In the genomic region with DNA sequence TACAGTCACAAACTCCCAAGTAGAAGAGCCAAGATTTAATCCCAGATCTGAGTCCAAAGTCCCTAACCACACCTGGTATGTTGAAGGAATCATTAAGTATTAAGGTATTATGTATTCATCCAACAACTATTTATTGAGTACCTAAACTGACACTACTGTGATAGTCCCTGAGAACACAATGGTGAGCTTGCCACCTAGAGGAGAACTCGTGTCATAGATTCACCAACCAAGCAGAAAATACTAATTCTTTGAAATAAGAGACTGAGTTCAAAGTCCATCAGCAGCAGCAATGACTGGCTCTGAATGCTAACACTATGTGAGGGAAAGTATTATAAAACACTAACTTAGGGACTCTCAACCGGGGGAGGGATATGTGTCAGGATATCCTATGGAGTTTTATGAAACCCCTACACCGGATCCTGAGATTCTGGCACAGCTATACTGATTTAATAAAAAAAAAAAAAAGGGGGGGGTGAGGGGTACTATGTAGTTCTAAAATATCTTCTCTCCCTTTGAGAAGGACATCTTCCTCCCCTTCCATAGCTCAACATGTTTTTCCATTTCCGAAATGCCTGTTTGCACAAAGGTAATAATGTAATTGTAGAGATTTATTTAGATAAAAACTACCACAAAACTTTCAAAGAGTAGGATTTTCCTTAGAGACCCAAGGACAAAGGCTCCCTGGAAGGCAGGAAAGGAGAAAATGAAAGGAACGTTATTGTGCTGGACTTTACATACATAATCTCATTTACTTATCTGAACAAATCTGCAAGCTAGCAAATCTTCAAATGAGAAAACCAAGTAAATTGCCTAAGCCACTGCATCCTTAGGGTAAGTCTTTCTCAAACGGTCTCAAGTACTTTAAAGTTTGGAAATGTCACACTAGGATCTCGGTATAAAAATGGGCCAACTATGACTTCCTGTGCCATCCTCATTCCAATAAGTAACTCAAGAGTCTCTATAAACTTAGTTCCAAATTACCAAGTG, we compare ENCODE assay signal across 1 cellular context.
TF ChIP-seq lines count a peak whose summit lies in the region.

No MANE protein-coding gene starts in this region.

TF ChIP-seq in K562, 482 proteins besides CTCF, POLR2A, EP300 and RAD21 (continued from another document):
- TF ChIP-seq, protein P1, sequence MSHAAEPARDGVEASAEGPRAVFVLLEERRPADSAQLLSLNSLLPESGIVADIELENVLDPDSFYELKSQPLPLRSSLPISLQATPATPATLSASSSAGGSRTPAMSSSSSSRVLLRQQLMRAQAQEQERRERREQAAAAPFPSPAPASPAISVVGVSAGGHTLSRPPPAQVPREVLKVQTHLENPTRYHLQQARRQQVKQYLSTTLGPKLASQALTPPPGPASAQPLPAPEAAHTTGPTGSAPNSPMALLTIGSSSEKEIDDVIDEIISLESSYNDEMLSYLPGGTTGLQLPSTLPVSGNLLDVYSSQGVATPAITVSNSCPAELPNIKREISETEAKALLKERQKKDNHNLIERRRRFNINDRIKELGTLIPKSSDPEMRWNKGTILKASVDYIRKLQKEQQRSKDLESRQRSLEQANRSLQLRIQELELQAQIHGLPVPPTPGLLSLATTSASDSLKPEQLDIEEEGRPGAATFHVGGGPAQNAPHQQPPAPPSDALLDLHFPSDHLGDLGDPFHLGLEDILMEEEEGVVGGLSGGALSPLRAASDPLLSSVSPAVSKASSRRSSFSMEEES (CRISPR knock-in tag; IDR thresholded peaks at IDR 0.05) = no peak
- TF ChIP-seq SMAD2 (IDR thresholded peaks at IDR 0.05; ENCODE audit: low read depth, low read length) = no peak
- TF ChIP-seq DDX20 (tag; IDR thresholded peaks at IDR 0.05; ENCODE audit: low read depth) = no peak
- TF ChIP-seq HEY1 (CRISPR knock-in tag; IDR thresholded peaks at IDR 0.05; ENCODE audit: borderline replicate concordance) = 0 out of 2 replicates have a peak, but pooled peaks have one; percentile 45
- TF ChIP-seq, protein P2, sequence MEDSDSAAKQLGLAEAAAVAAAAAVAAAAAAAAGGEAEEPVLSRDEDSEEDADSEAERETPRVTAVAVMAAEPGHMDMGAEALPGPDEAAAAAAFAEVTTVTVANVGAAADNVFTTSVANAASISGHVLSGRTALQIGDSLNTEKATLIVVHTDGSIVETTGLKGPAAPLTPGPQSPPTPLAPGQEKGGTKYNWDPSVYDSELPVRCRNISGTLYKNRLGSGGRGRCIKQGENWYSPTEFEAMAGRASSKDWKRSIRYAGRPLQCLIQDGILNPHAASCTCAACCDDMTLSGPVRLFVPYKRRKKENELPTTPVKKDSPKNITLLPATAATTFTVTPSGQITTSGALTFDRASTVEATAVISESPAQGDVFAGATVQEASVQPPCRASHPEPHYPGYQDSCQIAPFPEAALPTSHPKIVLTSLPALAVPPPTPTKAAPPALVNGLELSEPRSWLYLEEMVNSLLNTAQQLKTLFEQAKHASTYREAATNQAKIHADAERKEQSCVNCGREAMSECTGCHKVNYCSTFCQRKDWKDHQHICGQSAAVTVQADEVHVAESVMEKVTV (CRISPR knock-in tag; IDR thresholded peaks at IDR 0.05) = peak; percentile 74; the same call in 1 of the 2 replicates
- TF ChIP-seq ILK (tag; IDR thresholded peaks at IDR 0.05; ENCODE audit: borderline replicate concordance, low read depth) = no peak
- peak; percentile 95 for TF ChIP-seq C11orf30 (IDR thresholded peaks at IDR 0.05; ENCODE audit: low read depth)
- TF ChIP-seq MED1 (CRISPR knock-in tag; IDR thresholded peaks at IDR 0.05; ENCODE audit: borderline replicate concordance) = no peak
- peak; percentile 62; the same call in 1 of the 2 replicates for TF ChIP-seq POLR2H (tag; IDR thresholded peaks at IDR 0.05; ENCODE audit: low read depth)
- TF ChIP-seq, protein P3, sequence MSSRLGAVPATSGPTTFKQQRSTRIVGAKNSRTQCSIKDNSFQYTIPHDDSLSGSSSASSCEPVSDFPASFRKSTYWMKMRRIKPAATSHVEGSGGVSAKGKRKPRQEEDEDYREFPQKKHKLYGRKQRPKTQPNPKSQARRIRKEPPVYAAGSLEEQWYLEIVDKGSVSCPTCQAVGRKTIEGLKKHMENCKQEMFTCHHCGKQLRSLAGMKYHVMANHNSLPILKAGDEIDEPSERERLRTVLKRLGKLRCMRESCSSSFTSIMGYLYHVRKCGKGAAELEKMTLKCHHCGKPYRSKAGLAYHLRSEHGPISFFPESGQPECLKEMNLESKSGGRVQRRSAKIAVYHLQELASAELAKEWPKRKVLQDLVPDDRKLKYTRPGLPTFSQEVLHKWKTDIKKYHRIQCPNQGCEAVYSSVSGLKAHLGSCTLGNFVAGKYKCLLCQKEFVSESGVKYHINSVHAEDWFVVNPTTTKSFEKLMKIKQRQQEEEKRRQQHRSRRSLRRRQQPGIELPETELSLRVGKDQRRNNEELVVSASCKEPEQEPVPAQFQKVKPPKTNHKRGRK (tag; IDR thresholded peaks at IDR 0.05) = no peak
- TF ChIP-seq TGIF2 (CRISPR knock-in tag; IDR thresholded peaks at IDR 0.05) = no peak
- peak; percentile 49 for TF ChIP-seq CREM (IDR thresholded peaks at IDR 0.05; ENCODE audit: low read depth)
- no peak for TF ChIP-seq PYGO2 (tag; IDR thresholded peaks at IDR 0.05)
- peak; percentile 79 for TF ChIP-seq MAFF (IDR thresholded peaks at IDR 0.05; ENCODE audit: low read length)
- no peak for TF ChIP-seq MTA2 (IDR thresholded peaks at IDR 0.05; ENCODE audit: low read depth)
- TF ChIP-seq TSC22D4 (tag; IDR thresholded peaks at IDR 0.05) = no peak
- TF ChIP-seq, protein P4, sequence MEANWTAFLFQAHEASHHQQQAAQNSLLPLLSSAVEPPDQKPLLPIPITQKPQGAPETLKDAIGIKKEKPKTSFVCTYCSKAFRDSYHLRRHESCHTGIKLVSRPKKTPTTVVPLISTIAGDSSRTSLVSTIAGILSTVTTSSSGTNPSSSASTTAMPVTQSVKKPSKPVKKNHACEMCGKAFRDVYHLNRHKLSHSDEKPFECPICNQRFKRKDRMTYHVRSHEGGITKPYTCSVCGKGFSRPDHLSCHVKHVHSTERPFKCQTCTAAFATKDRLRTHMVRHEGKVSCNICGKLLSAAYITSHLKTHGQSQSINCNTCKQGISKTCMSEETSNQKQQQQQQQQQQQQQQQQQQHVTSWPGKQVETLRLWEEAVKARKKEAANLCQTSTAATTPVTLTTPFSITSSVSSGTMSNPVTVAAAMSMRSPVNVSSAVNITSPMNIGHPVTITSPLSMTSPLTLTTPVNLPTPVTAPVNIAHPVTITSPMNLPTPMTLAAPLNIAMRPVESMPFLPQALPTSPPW (CRISPR knock-in tag; IDR thresholded peaks at IDR 0.05) = peak; percentile 57
- TF ChIP-seq ZNF561 (CRISPR knock-in tag; conservative IDR thresholded peaks at IDR 0.05) = no peak
- no peak for TF ChIP-seq ZNF232 (CRISPR knock-in tag; IDR thresholded peaks at IDR 0.05)
TF ChIP-seq in K562: peak in this region for 22.
